8 cellular contexts compared by ENCODE assay signal in the genomic region with DNA sequence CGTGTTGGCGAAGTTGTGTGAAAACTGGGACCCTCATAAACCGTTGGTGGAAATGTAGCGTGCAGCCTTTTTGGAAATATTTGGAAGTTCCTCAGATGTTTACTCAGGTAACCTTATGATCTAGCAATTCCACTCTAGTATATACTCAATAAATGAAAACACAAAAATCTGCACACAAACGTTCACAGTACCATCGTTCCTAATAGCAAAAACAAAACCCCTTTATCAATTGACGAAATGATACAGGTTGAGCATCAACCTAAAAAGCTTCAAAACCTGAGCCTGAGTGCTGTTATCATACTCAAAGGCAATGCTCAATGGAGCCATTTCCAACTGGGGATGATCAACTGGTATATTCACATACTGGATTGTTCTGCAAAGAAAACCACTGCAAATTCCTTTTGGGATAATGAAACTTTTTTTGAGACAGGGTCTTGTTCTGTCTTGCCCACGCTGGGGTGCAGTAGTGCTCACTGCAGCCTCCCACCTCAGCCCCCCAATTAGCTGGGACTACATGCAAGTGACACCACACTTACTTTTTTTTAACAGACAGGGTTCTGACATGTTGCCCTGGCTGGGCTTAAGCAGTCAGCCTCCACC. TPM values are rescaled to one million over a fixed set of nuclear protein-coding genes. Genes with fewer than 3 reads are reported as not detected.
DNase-seq lines count a peak whose midpoint lies in the region; ATAC-seq and TF ChIP-seq lines count a peak whose summit lies in the region.

No MANE protein-coding gene starts in this region.

- peaks cover 48 to 50% of the 10 kb centered on the region in 2 donors for H3K36me3 Mint-ChIP-seq in CD14-positive monocyte
- H3K36me3 Mint-ChIP-seq in MCF 10A (ENCODE audit: insufficient read depth, unreplicated experiment) = peaks cover 74% of the 10 kb centered on the region
- H3K36me3 Mint-ChIP-seq in naive thymus-derived CD8-positive, alpha-beta T cell = peaks cover 0 to 60% (median 19%) of the 10 kb centered on the region in 3 donors

- CTCF ChIA-PET in MCF 10A (lab: Yijun Ruan, JAX) = interaction anchor here (0.5 kb wide), 1 partner anchor 23 kb away, joined by 4 read pairs; no protein-coding TSS in a partner anchor

- no peaks in the 10 kb centered on the region for H3K27me3 Mint-ChIP-seq in CD14-positive monocyte (ENCODE audit: low read depth in 3 of 3)
- H3K27me3 Mint-ChIP-seq in MCF 10A (ENCODE audit: insufficient read depth, unreplicated experiment) = no peaks in the 10 kb centered on the region
- no peaks in the 10 kb centered on the region for H3K27me3 Mint-ChIP-seq in naive thymus-derived CD8-positive, alpha-beta T cell

- no peaks in the 10 kb centered on the region for H3K9me2 ChIP-seq in MM.1S (replicated peaks; ENCODE audit: insufficient read depth, low read length)

- H3F3A ChIP-seq in MM.1S (ENCODE audit: insufficient read depth, low read length) = peaks cover 57% of the 10 kb centered on the region

- POLR2A ChIA-PET in MCF 10A (lab: Yijun Ruan, JAX) = interaction anchor here (0.6 to 5.0 kb wide), 23 partner anchors 8 to 1542 kb away, joined by 3 to 62 read pairs (median 5); a partner anchor contains a TSS
- POLR2A ChIA-PET in naive thymus-derived CD8-positive, alpha-beta T cell (lab: Charles Lee) = interaction anchor here (0.7 to 5.1 kb wide), 8 partner anchors 8 to 1391 kb away, joined by 3 to 51 read pairs (median 4); a partner anchor contains a TSS

- peak overlapping the region; percentile 41; the same call in 1 of the 2 replicates for H3K9ac ChIP-seq in MM.1S (ENCODE audit: low read length)

- peaks cover 9% of the 10 kb centered on the region; the same call in 1 of the 2 replicates for H4K20me1 ChIP-seq in MM.1S (ENCODE audit: insufficient read depth, low read length)

- H3K27me3 ChIP-seq in MM.1S (replicated peaks; ENCODE audit: insufficient read depth, low read length) = no peaks in the 10 kb centered on the region

- no peak for DNase-seq in CD14-positive monocyte (ENCODE audit: low spot score)
- no peak for DNase-seq in MM.1S
- no peak for DNase-seq in MCF 10A (ENCODE audit: unreplicated experiment)
- no peak for DNase-seq in naive thymus-derived CD8-positive, alpha-beta T cell
- DNase-seq in iPS-NIHi11 (ENCODE audit: low spot score) = no peak

- H3K9me3 ChIP-seq in MM.1S (replicated peaks; ENCODE audit: insufficient read depth, low read length) = no peaks in the 10 kb centered on the region

- H3K4me3 Mint-ChIP-seq in CD14-positive monocyte (peak overlapping the region; percentile 97 to 98), MCF 10A (ENCODE audit: unreplicated experiment) (peak overlapping the region; percentile 99)
- H3K4me3 Mint-ChIP-seq in naive thymus-derived CD8-positive, alpha-beta T cell = peak overlapping the region; percentile 92 to 100 (median 96)

- ATAC-seq in naive thymus-derived CD8-positive, alpha-beta T cell = no peak
- ATAC-seq in HG03139 (IDR thresholded peaks at IDR 0.05; ENCODE audit: unreplicated experiment) = no peak
- no peak for ATAC-seq in HG02970 (IDR thresholded peaks at IDR 0.05; ENCODE audit: low FRiP score, unreplicated experiment)
- no peak for ATAC-seq in GM21576 (IDR thresholded peaks at IDR 0.05; ENCODE audit: unreplicated experiment)

- peaks cover 22% of the 10 kb centered on the region for H3K36me3 ChIP-seq in MM.1S (replicated peaks; ENCODE audit: insufficient read depth, low read length)

- H3K4me1 ChIP-seq in MM.1S (ENCODE audit: low read length) = peaks cover 34% of the 10 kb centered on the region

- TF ChIP-seq CTCF in CD14-positive monocyte (IDR thresholded peaks at IDR 0.05) = no peak
- TF ChIP-seq CTCF in MM.1S (IDR thresholded peaks at IDR 0.05; ENCODE audit: low read length) = no peak
- no peak for TF ChIP-seq CTCF in MCF 10A (IDR thresholded peaks at IDR 0.05; ENCODE audit: unreplicated experiment)

- H3K79me2 ChIP-seq in MM.1S (ENCODE audit: low read length) = peaks cover 56% of the 10 kb centered on the region

- H3K4me1 Mint-ChIP-seq in CD14-positive monocyte (peaks cover 45% of the 10 kb centered on the region), MCF 10A (ENCODE audit: insufficient read depth, unreplicated experiment) (peaks cover 28% of the 10 kb centered on the region)
- H3K4me1 Mint-ChIP-seq in naive thymus-derived CD8-positive, alpha-beta T cell = peaks cover 29 to 81% (median 73%) of the 10 kb centered on the region in 4 donors

- BruUV-seq in MCF 10A (replicated peaks; lab: Mats Ljungman, UMichigan) = no TSS peak

- peak overlapping the region; percentile 34 for H3K4me3 ChIP-seq in MM.1S (ENCODE audit: low read length)

- peak overlapping the region; percentile 53 for H3K4me2 ChIP-seq in MM.1S (ENCODE audit: low read depth, low read length)

- H2AFZ ChIP-seq in MM.1S (ENCODE audit: low read length) = no peak overlapping the region

- H3K9me3 Mint-ChIP-seq in CD14-positive monocyte = no peaks in the 10 kb centered on the region
- no peaks in the 10 kb centered on the region for H3K9me3 Mint-ChIP-seq in MCF 10A (ENCODE audit: unreplicated experiment)
- peaks cover 0 to 2% (median 0%) of the 10 kb centered on the region in 9 donors for H3K9me3 Mint-ChIP-seq in naive thymus-derived CD8-positive, alpha-beta T cell

- H3K27ac ChIP-seq in MM.1S (ENCODE audit: low read length) = peak overlapping the region; percentile 85

- H3K27ac Mint-ChIP-seq in CD14-positive monocyte (peak overlapping the region; percentile 96 to 100 (median 97)), MCF 10A (ENCODE audit: low read depth, unreplicated experiment) (peak overlapping the region; percentile 64)
- H3K27ac Mint-ChIP-seq in naive thymus-derived CD8-positive, alpha-beta T cell = peak overlapping the region; percentile 92 to 99 (median 98)

- intact Hi-C loops in CD14-positive monocyte (cut with micrococcal nuclease) = loop anchor here (2.0 to 10.0 kb wide), 3 partner anchors 27 to 887 kb away; a partner anchor contains a TSS
- intact Hi-C loops in MCF 10A (cut with micrococcal nuclease) = loop anchor here (2.0 kb wide), 2 partner anchors 27 to 813 kb away; a partner anchor contains a TSS

RNA-seq across cellular contexts. Expression of a gene that starts 0.8 kb away (rescaled TPM):
- 100 to 1,000 TPM; 115 to 134 TPM for polyA plus RNA-seq in CD14-positive monocyte
- total RNA-seq in MCF 10A (2022) = 28.9 and 45.2 TPM in 2 replicates
- total RNA-seq in naive thymus-derived CD8-positive, alpha-beta T cell = 10 to 100 TPM; 43.3 to 57.3 TPM
- 10 to 100 TPM; 64.3 to 82.2 (median 67.1) TPM for polyA plus RNA-seq in naive thymus-derived CD8-positive, alpha-beta T cell

RNA-seq across cellular contexts. Expression of a gene that starts 4.5 kb away (rescaled TPM):
- polyA plus RNA-seq in CD14-positive monocyte = 100 to 1,000 TPM; 716 TPM
- 2,422 and 2,832 TPM in 2 replicates for total RNA-seq in MCF 10A (2022)
- total RNA-seq in naive thymus-derived CD8-positive, alpha-beta T cell = 1,000 to 10,000 TPM; 2,176 to 2,255 TPM
- 1,000 to 10,000 TPM; 2,216 to 2,427 (median 2,221) TPM for polyA plus RNA-seq in naive thymus-derived CD8-positive, alpha-beta T cell

RNA-seq across cellular contexts. Expression of a gene that starts 27.4 kb away (rescaled TPM):
- 10 to 100 TPM; 36.8 to 40.7 TPM for polyA plus RNA-seq in CD14-positive monocyte
- total RNA-seq in MCF 10A (2022) = 83.1 and 89.4 TPM in 2 replicates
- 10 to 100 TPM; 55.9 to 63.5 TPM for total RNA-seq in naive thymus-derived CD8-positive, alpha-beta T cell
- polyA plus RNA-seq in naive thymus-derived CD8-positive, alpha-beta T cell = 10 to 100 TPM; 26.6 to 35.6 (median 33.5) TPM
